In the genomic region with DNA sequence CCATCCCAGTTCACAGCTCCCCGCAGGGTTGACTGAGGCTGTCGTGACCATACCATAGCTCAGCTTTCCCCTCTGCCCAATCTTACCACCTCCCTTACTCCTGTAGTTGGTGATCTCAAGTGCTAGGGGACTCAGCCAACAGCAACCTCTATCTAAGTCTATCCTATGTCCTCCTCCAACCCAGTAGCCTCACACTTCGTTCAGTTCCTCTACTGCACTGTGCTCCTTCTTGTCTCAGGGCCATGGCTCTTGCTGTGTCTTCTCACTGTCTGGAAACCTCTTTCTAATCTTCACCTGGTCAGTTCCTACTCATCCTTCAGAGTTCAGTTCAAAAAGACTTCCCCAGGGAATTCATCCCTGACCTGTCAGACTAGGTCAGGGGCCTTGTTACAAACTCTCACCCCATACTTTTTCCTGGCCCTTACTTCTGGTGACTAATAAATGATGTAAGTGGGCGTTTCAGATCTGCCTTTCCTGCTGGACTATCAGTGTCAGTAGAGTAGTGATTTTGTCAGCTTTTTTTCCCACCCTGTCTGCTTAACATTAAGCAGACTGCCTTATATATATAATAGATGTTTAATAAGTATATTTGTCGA, we compare ENCODE assay signal across 18 cellular contexts. TPM values are rescaled to one million over a fixed set of nuclear protein-coding genes. Genes with fewer than 3 reads are reported as not detected.
DNase-seq lines count a peak whose midpoint lies in the region; ATAC-seq, FAIRE-seq and TF ChIP-seq lines count a peak whose summit lies in the region.
"Had no signal": no experiment of that assay in that cellular context is flagged by ENCODE, and none has a peak within 500 bp of the region (broad histone marks: within the 10 kb centered on the region; RNA-seq: fewer than 3 reads in every experiment).

No MANE protein-coding gene starts in this region.

- POLR2A ChIA-PET in A549 (lab: Yijun Ruan, JAX) (no interaction called here), A673 (lab: Charles Lee; ENCODE audit: low non-redundant PET) (no interaction called here)

- no peak for FAIRE-seq in A549 (lab: Jason Lieb, UNC)
- FAIRE-seq: frontal cortex had no signal

- H3K27ac Mint-ChIP-seq in glutamatergic neuron (ENCODE audit: unreplicated experiment) = no peak overlapping the region
- no peak overlapping the region for H3K27ac Mint-ChIP-seq in activated CD4-positive, alpha-beta T cell treated with anti-CD3 and anti-CD28 coated beads, Interleukin-2, amount 10 ng/mL, durations not matched to agents 24 days and 14 days
- H3K27ac Mint-ChIP-seq: neural progenitor cell; T-helper 1 cell treated with Interleukin-12 subunit alpha and Interleukin-12 subunit beta and Interleukin-4 antibody, amounts not matched to agents 30 μg/mL and 1 μg/mL, for 36 hours had no signal

- H3K36me3 Mint-ChIP-seq in glutamatergic neuron (ENCODE audit: unreplicated experiment) = no peaks in the 10 kb centered on the region
- no peaks in the 10 kb centered on the region for H3K36me3 Mint-ChIP-seq in activated CD4-positive, alpha-beta T cell treated with anti-CD3 and anti-CD28 coated beads, Interleukin-2, amount 10 ng/mL, durations not matched to agents 24 days and 14 days (ENCODE audit: low read depth)
- H3K36me3 Mint-ChIP-seq: neural progenitor cell had no signal

- H3K27ac ChIP-seq in A549 (peak overlapping the region; percentile 32 to 78; a peak in 4 of 6 replicates), upper lobe of right lung (no peak overlapping the region), A673 (ENCODE audit: low read depth, low read length, poor library complexity, severe bottlenecking) (no peak overlapping the region)
- H3K27ac ChIP-seq: KMS-11, neural progenitor cell had no signal

- peaks cover 2% of the 10 kb centered on the region for H3K4me1 Mint-ChIP-seq in glutamatergic neuron (ENCODE audit: low read depth, unreplicated experiment)
- H3K4me1 Mint-ChIP-seq in activated CD4-positive, alpha-beta T cell treated with anti-CD3 and anti-CD28 coated beads, Interleukin-2, amount 10 ng/mL, durations not matched to agents 24 days and 14 days = no peaks in the 10 kb centered on the region
- H3K4me1 Mint-ChIP-seq: neural progenitor cell had no signal

- H3K27me3 ChIP-seq in upper lobe of right lung (no peaks in the 10 kb centered on the region), A673 (replicated peaks; ENCODE audit: insufficient read depth, low read depth, low read length, poor library complexity) (no peaks in the 10 kb centered on the region)
- H3K27me3 ChIP-seq: neural progenitor cell had no signal

- H3K4me1 ChIP-seq in A549 (peaks cover 12% of the 10 kb centered on the region; the same call in 2 of the 3 replicates), upper lobe of right lung (no peaks in the 10 kb centered on the region), A673 (ENCODE audit: insufficient read depth, low read length, poor library complexity, severe bottlenecking) (no peaks in the 10 kb centered on the region)
- H3K4me1 ChIP-seq: neural progenitor cell had no signal

- peak; percentile 25 to 46 for DNase-seq in A549 (ENCODE audit: low read depth in 1 of 2, low spot score in 1 of 2)
- peak; percentile 76 for DNase-seq in amniotic epithelial cell (ENCODE audit: low read depth)
- no peak for DNase-seq in glutamatergic neuron
- DNase-seq in KG1 (lab: John Stamatoyannopoulos, UW) = no peak
- no peak for DNase-seq in activated CD4-positive, alpha-beta T cell treated with anti-CD3 and anti-CD28 coated beads, Interleukin-2, amount 10 ng/mL, durations not matched to agents 24 days and 14 days
- DNase-seq in upper lobe of right lung = no peak
- DNase-seq in A673 (ENCODE audit: low spot score) = no peak
- DNase-seq: activated CD4-positive, alpha-beta T cell treated with anti-CD3 and anti-CD28 coated beads, Interleukin-2, amount 50 U/mL, for 48 hours; activated gamma-delta T cell treated with Interleukin-2 at 50 U/mL for 16 hours; cerebellar nuclear complex; DMS79; NCI-H2081 treated with DMSO at 0.1 percent for 48 hours had no signal

- intact Hi-C loops in activated CD4-positive, alpha-beta T cell treated with anti-CD3 and anti-CD28 coated beads, Interleukin-2, amount 10 ng/mL, durations not matched to agents 24 days and 14 days (cut with micrococcal nuclease) = no loop called here
- intact Hi-C loops in upper lobe of right lung (cut with DNase I) (no loop called here), A673 (cut with micrococcal nuclease; ENCODE audit: unreplicated experiment) (no loop called here)

- CTCF ChIA-PET in A549 (lab: Yijun Ruan, JAX) = interaction anchor here (0.9 kb wide), 1 partner anchor 15 kb away, joined by 5 read pairs; no protein-coding TSS in a partner anchor
- CTCF ChIA-PET in A673 (lab: Charles Lee) = no interaction called here

- TF ChIP-seq POLR2A in A549 (IDR thresholded peaks at IDR 0.05; ENCODE audit: low read length) = no peak

- no peak for TF ChIP-seq CTCF in A549 (IDR thresholded peaks at IDR 0.05)
- TF ChIP-seq CTCF in glutamatergic neuron (IDR thresholded peaks at IDR 0.05; ENCODE audit: partially characterized antibody, unreplicated experiment) = no peak
- TF ChIP-seq CTCF in upper lobe of right lung (IDR thresholded peaks at IDR 0.05) = no peak
- TF ChIP-seq CTCF in A673 (conservative IDR thresholded peaks at IDR 0.05; ENCODE audit: low read depth, low read length) = no peak

- ATAC-seq in A549 (peak; percentile 74 to 81), HG02610 (IDR thresholded peaks at IDR 0.05; ENCODE audit: unreplicated experiment) (peak; percentile 39), upper lobe of right lung (no peak)
- ATAC-seq: left lobe of liver had no signal

- no peaks in the 10 kb centered on the region for H3K36me3 ChIP-seq in upper lobe of right lung
- no peaks in the 10 kb centered on the region for H3K36me3 ChIP-seq in A673 (ENCODE audit: insufficient read depth, low read length, poor library complexity, severe bottlenecking)
- H3K36me3 ChIP-seq: neural progenitor cell had no signal

- TF ChIP-seq EP300 in A549 (IDR thresholded peaks at IDR 0.05) = no peak

- H3K4me3 ChIP-seq in A549 = no peak overlapping the region
- no peak overlapping the region for H3K4me3 ChIP-seq in upper lobe of right lung
- no peak overlapping the region for H3K4me3 ChIP-seq in A673 (ENCODE audit: low read depth, low read length, poor library complexity, severe bottlenecking)
- H3K4me3 ChIP-seq: neural progenitor cell had no signal

- WGBS in A549 (ENCODE audit: missing lambda C conversion rate) = 68% methylated on average over 5 of the region's 5 CpGs

- H3K4me2 ChIP-seq in A549 = peak overlapping the region; percentile 30
- H3K4me2 ChIP-seq: KMS-11, neural progenitor cell had no signal

- H3K9me3 ChIP-seq in A549 (no peaks in the 10 kb centered on the region), upper lobe of right lung (no peaks in the 10 kb centered on the region), A673 (ENCODE audit: low read depth, low read length, poor library complexity, severe bottlenecking) (no peaks in the 10 kb centered on the region)

- no peaks in the 10 kb centered on the region for H3K9me3 Mint-ChIP-seq in glutamatergic neuron (ENCODE audit: unreplicated experiment)
- peaks cover 9% of the 10 kb centered on the region for H3K9me3 Mint-ChIP-seq in activated CD4-positive, alpha-beta T cell treated with anti-CD3 and anti-CD28 coated beads, Interleukin-2, amount 10 ng/mL, durations not matched to agents 24 days and 14 days
- H3K9me3 Mint-ChIP-seq: neural progenitor cell; T-helper 1 cell treated with Interleukin-12 subunit alpha and Interleukin-12 subunit beta and Interleukin-4 antibody, amounts not matched to agents 30 μg/mL and 1 μg/mL, for 36 hours had no signal

- BruUV-seq in A673 (replicated peaks; lab: Mats Ljungman, UMichigan) = no TSS peak

- H3K27me3 Mint-ChIP-seq in glutamatergic neuron (ENCODE audit: unreplicated experiment) = no peaks in the 10 kb centered on the region
- no peaks in the 10 kb centered on the region for H3K27me3 Mint-ChIP-seq in activated CD4-positive, alpha-beta T cell treated with anti-CD3 and anti-CD28 coated beads, Interleukin-2, amount 10 ng/mL, durations not matched to agents 24 days and 14 days

- no peak for TF ChIP-seq RAD21 in A549 (conservative IDR thresholded peaks at IDR 0.05 in 1 of 2, IDR thresholded peaks at IDR 0.05 in 1 of 2)

- H3K4me3 Mint-ChIP-seq in glutamatergic neuron (ENCODE audit: unreplicated experiment) = peak overlapping the region; percentile 4
- no peak overlapping the region for H3K4me3 Mint-ChIP-seq in activated CD4-positive, alpha-beta T cell treated with anti-CD3 and anti-CD28 coated beads, Interleukin-2, amount 10 ng/mL, durations not matched to agents 24 days and 14 days
- H3K4me3 Mint-ChIP-seq: neural progenitor cell; T-helper 1 cell treated with Interleukin-12 subunit alpha and Interleukin-12 subunit beta and Interleukin-4 antibody, amounts not matched to agents 30 μg/mL and 1 μg/mL, for 36 hours had no signal

TF ChIP-seq in A549, 52 proteins besides CTCF, POLR2A, EP300 and RAD21:
- TF ChIP-seq CBX8 (IDR thresholded peaks at IDR 0.05) (no peak), FOXS1 (CRISPR knock-in tag; IDR thresholded peaks at IDR 0.05) (no peak), MAZ (IDR thresholded peaks at IDR 0.05; ENCODE audit: borderline replicate concordance, low read depth, low read length) (no peak), FOSL2 (IDR thresholded peaks at IDR 0.05) (no peak), FOSL2 (CRISPR knock-in tag; IDR thresholded peaks at IDR 0.05) (peak; percentile 19; the same call in 1 of the 2 replicates)

RNA-seq across cellular contexts. Expression of a gene that starts 53.6 kb away (rescaled TPM):
- polyA plus RNA-seq in A549 (2011; rRNA removed) = 73.0 and 79.5 TPM in 2 replicates
- 14.9 and 18.7 TPM in 2 replicates for polyA plus RNA-seq in A549 (2012; cell fraction: cytosol; rRNA removed)
- polyA plus RNA-seq in A549 (2012; cell fraction: nucleus; rRNA removed) = 10.0 and 13.8 TPM in 2 replicates
- 46.5 to 48.8 TPM (median 48.2 TPM) in 3 replicates for polyA plus RNA-seq in A549 (2017; fragmentation: RNase III; extraction: RNeasy Plus Mini Kit Qiagen cat#74134 plus additional on column Dnase treatment)
- polyA minus RNA-seq in A549 (2011; rRNA and poly(A)+ RNA removed) = 82.2 and 84.0 TPM in 2 replicates
- 2.3 TPM for total RNA-seq in glutamatergic neuron (ENCODE audit: unreplicated experiment)
- 62.2 and 64.7 TPM in 2 replicates for total RNA-seq in activated CD4-positive, alpha-beta T cell treated with anti-CD3 and anti-CD28 coated beads, Interleukin-2, amount 10 ng/mL, durations not matched to agents 24 days and 14 days
- 101 TPM for total RNA-seq in upper lobe of right lung
- total RNA-seq in A673 (2021) = 12.7 and 15.3 TPM in 2 replicates

Comparison
In these comparisons a context has a peak if more than half of its experiments do, and no peak if none do; other contexts are left out.
1. DNase-seq: peak in A549 (2 of 2) and amniotic epithelial cell (single experiment); none in glutamatergic neuron (single experiment), KG1 (single experiment), activated CD4-positive, alpha-beta T cell treated with anti-CD3 and anti-CD28 coated beads, Interleukin-2, amount 10 ng/mL, durations not matched to agents 24 days and 14 days (single experiment), upper lobe of right lung (single experiment) and A673 (single experiment).
2. H3K27ac ChIP-seq: peak in A549 (2 of 2); none in upper lobe of right lung (single experiment) and A673 (single experiment).